Comparison of ENCODE assay signal across 16 cellular contexts in genomic region chr2:54638774-54639187, GRCh38.
DNase-seq lines count a peak whose midpoint lies in the region; ATAC-seq, FAIRE-seq and TF ChIP-seq lines count a peak whose summit lies in the region.
"Had no signal": no experiment of that assay in that cellular context is flagged by ENCODE, and none has a peak within 500 bp of the region (broad histone marks: within the 10 kb centered on the region; RNA-seq: fewer than 3 reads in every experiment).

No MANE protein-coding gene starts in this region.

- H3K9me3 ChIP-seq in A673 (ENCODE audit: low read depth, low read length, poor library complexity, severe bottlenecking) (no peaks in the 10 kb centered on the region), K562 (replicated peaks; ENCODE audit: control insufficient read depth, insufficient read depth, low read depth, low read length) (no peaks in the 10 kb centered on the region)

- H3K27me3 Mint-ChIP-seq in naive thymus-derived CD8-positive, alpha-beta T cell, result no peaks in the 10 kb centered on the region

- in situ Hi-C loops in K562 (cut with MboI), result no loop called here

- no peaks in the 10 kb centered on the region for H3K9me1 ChIP-seq in K562 (ENCODE audit: control insufficient read depth, insufficient read depth, low read length)

- H3K27ac ChIP-seq in A673 (ENCODE audit: low read depth, low read length, poor library complexity, severe bottlenecking) (peak overlapping the region; percentile 65), K562 (ENCODE audit: extremely low read depth, low read depth, low read length) (no peak overlapping the region)
- H3K27ac ChIP-seq: C4-2B had no signal

- BruUV-seq in A673 (replicated peaks; lab: Mats Ljungman, UMichigan) (no TSS peak), K562 (replicated peaks; lab: Mats Ljungman, UMichigan) (TSS peak; percentile 25)

- H3K4me2 ChIP-seq in K562 (ENCODE audit: insufficient read depth, low read length), result no peak overlapping the region

- TF ChIP-seq EP300 in K562 (IDR thresholded peaks at IDR 0.05; ENCODE audit: low read length), result no peak

- peaks cover 10 to 93% (median 14%) of the 10 kb centered on the region in 3 donors for H3K36me3 Mint-ChIP-seq in naive thymus-derived CD8-positive, alpha-beta T cell

- no peak for TF ChIP-seq CTCF in A673 (conservative IDR thresholded peaks at IDR 0.05; ENCODE audit: low read depth, low read length)
- no peak for TF ChIP-seq CTCF in K562 (IDR thresholded peaks at IDR 0.05 in 2 of 3, conservative IDR thresholded peaks at IDR 0.05 in 1 of 3; ENCODE audit: insufficient read depth in 2 of 3, low read depth in 1 of 3, low read length in 3 of 3)

- H3K79me2 ChIP-seq in K562 (ENCODE audit: control insufficient read depth, insufficient read depth, low read length), result no peaks in the 10 kb centered on the region

- ATAC-seq in K562, result no peak
- ATAC-seq in naive thymus-derived CD8-positive, alpha-beta T cell, result no peak
- ATAC-seq in GM21526 (IDR thresholded peaks at IDR 0.05; ENCODE audit: low FRiP score, unreplicated experiment), result no peak
- no peak for ATAC-seq in HG03039 (IDR thresholded peaks at IDR 0.05; ENCODE audit: unreplicated experiment)
- no peak for ATAC-seq in HG02610 (IDR thresholded peaks at IDR 0.05; ENCODE audit: unreplicated experiment)
- no peak for ATAC-seq in HG03097 (IDR thresholded peaks at IDR 0.05; ENCODE audit: low FRiP score, unreplicated experiment)
- ATAC-seq: activated CD4-positive, CD25-positive, alpha-beta regulatory T cell treated with anti-CD3 and anti-CD28 coated beads, Interleukin-2, amount 50 U/mL, for 24 hours had no signal

- H3K27me3 ChIP-seq in A673 (replicated peaks; ENCODE audit: insufficient read depth, low read depth, low read length, poor library complexity) (no peaks in the 10 kb centered on the region), K562 (ENCODE audit: control insufficient read depth in 2 of 2, insufficient read depth in 2 of 2, low read length in 2 of 2) (no peaks in the 10 kb centered on the region)

- H3K4me1 Mint-ChIP-seq in naive thymus-derived CD8-positive, alpha-beta T cell, result peaks cover 24 to 40% (median 38%) of the 10 kb centered on the region in 4 donors

- H3K4me3 Mint-ChIP-seq in naive thymus-derived CD8-positive, alpha-beta T cell, result no peak overlapping the region

- POLR2A ChIA-PET in A673 (lab: Charles Lee; ENCODE audit: low non-redundant PET) (no interaction called here), K562 (lab: Yijun Ruan, JAX) (no interaction called here)
- POLR2A ChIA-PET in naive thymus-derived CD8-positive, alpha-beta T cell (lab: Charles Lee), result interaction anchor here (0.7 kb wide), 1 partner anchor 28 kb away, joined by 3 read pairs; no protein-coding TSS in a partner anchor

- no peak for FAIRE-seq in K562 (lab: Jason Lieb, UNC)

- H3K27ac Mint-ChIP-seq in naive thymus-derived CD8-positive, alpha-beta T cell, result peak overlapping the region in 9 of 10 donors; percentile 12 to 83 (median 49)

- no peak overlapping the region for H2AFZ ChIP-seq in K562 (ENCODE audit: low read depth, low read length)

- DNase-seq in A673 (ENCODE audit: low spot score) (peak; percentile 90), HCEC 1CT (peak; percentile 51), K562 (ENCODE audit: extremely low read depth in 1 of 4, low spot score in 3 of 4) (no peak)
- no peak for DNase-seq in naive thymus-derived CD8-positive, alpha-beta T cell
- DNase-seq: activated T-cell treated with anti-CD3 and anti-CD28 coated beads, Interleukin-2, amount 50 U/mL, for 48 hours; caudate nucleus; KBM-7; NCI-H146; stimulated activated CD4-positive, alpha-beta T cell treated with anti-CD3 and anti-CD28 coated beads, Interleukin-4, amount 100 ng/mL, for 1 hour; stimulated activated naive CD4-positive, alpha-beta T cell had no signal

- H3K9ac ChIP-seq in K562 (ENCODE audit: insufficient read depth in 1 of 2, low read depth in 2 of 2, low read length in 2 of 2), result no peak overlapping the region

- H3K4me1 ChIP-seq in A673 (ENCODE audit: insufficient read depth, low read length, poor library complexity, severe bottlenecking) (peaks cover 69% of the 10 kb centered on the region), K562 (replicated peaks in 1 of 2; ENCODE audit: control insufficient read depth in 2 of 2, insufficient read depth in 2 of 2, low read length in 2 of 2) (0 out of 5 replicates have a peak, but pooled peaks cover 0 to 3% of the 10 kb centered on the region in 2 experiments)

- TF ChIP-seq RAD21 in K562 (CRISPR knock-in tag; conservative IDR thresholded peaks at IDR 0.05 in 1 of 2, IDR thresholded peaks at IDR 0.05 in 1 of 2), result no peak

- H3K4me3 ChIP-seq in A673 (ENCODE audit: low read depth, low read length, poor library complexity, severe bottlenecking) (no peak overlapping the region), K562 (no peak overlapping the region)

- H3K36me3 ChIP-seq in A673 (ENCODE audit: insufficient read depth, low read length, poor library complexity, severe bottlenecking), result peaks cover 19% of the 10 kb centered on the region
- peaks cover 64% of the 10 kb centered on the region for H3K36me3 ChIP-seq in K562 (ENCODE audit: control insufficient read depth, insufficient read depth, low read length)

- H4K20me1 ChIP-seq in K562 (replicated peaks; ENCODE audit: control insufficient read depth, insufficient read depth, low read length), result no peaks in the 10 kb centered on the region; the same call in 1 of the 2 replicates

- no peaks in the 10 kb centered on the region for H3K9me3 Mint-ChIP-seq in naive thymus-derived CD8-positive, alpha-beta T cell

- TF ChIP-seq POLR2A in K562 (conservative IDR thresholded peaks at IDR 0.05), result no peak

- CTCF ChIA-PET in A673 (lab: Charles Lee) (no interaction called here), K562 (lab: Yijun Ruan, JAX; ENCODE audit: low intra/inter-chr PET ratio) (no interaction called here)

- WGBS in K562 (ENCODE audit: insufficient coverage, low coverage, missing lambda C conversion rate), result 87% methylated on average over 7 of the region's 7 CpGs

- intact Hi-C loops in A673 (cut with micrococcal nuclease; ENCODE audit: unreplicated experiment) (loop anchor here (5.0 kb wide), 1 partner anchor 81 kb away; no protein-coding TSS in a partner anchor), K562 (cut with micrococcal nuclease) (no loop called here)

TF ChIP-seq in K562, 482 proteins besides CTCF, POLR2A, EP300 and RAD21:
- TF ChIP-seq ZNF316 (IDR thresholded peaks at IDR 0.05) (no peak), PBX2 (CRISPR knock-in tag; IDR thresholded peaks at IDR 0.05; ENCODE audit: low read depth) (no peak), PBX2 (tag; conservative IDR thresholded peaks at IDR 0.05; ENCODE audit: low read depth) (peak; percentile 58)

Comparison
In these comparisons a context has a peak if more than half of its experiments do, and no peak if none do; other contexts are left out.
1. DNase-seq: peak in A673 (single experiment) and HCEC 1CT (single experiment); none in K562 (0 of 4) and naive thymus-derived CD8-positive, alpha-beta T cell (0 of 10).